ENCODE assay signal across 1 cellular context in genomic region chr5:129098488-129099183, GRCh38.
TF ChIP-seq lines count a peak whose summit lies in the region.

No MANE protein-coding gene starts in this region.

TF ChIP-seq in HEK293, 187 proteins besides CTCF, POLR2A, EP300 and RAD21 (continued from another document):
- TF ChIP-seq, protein P1, sequence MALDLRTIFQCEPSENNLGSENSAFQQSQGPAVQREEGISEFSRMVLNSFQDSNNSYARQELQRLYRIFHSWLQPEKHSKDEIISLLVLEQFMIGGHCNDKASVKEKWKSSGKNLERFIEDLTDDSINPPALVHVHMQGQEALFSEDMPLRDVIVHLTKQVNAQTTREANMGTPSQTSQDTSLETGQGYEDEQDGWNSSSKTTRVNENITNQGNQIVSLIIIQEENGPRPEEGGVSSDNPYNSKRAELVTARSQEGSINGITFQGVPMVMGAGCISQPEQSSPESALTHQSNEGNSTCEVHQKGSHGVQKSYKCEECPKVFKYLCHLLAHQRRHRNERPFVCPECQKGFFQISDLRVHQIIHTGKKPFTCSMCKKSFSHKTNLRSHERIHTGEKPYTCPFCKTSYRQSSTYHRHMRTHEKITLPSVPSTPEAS (tag by site-specific recombination; IDR thresholded peaks at IDR 0.05) = no peak
- TF ChIP-seq ZNF398 (tag by site-specific recombination; IDR thresholded peaks at IDR 0.05) (peak; percentile 52), ZNF654 (tag by site-specific recombination; IDR thresholded peaks at IDR 0.05; ENCODE audit: low read depth) (no peak), ZNF416 (tag by site-specific recombination; IDR thresholded peaks at IDR 0.05) (no peak), ZNF555 (tag by site-specific recombination; conservative IDR thresholded peaks at IDR 0.05) (no peak), ZNF544 (tag by site-specific recombination; IDR thresholded peaks at IDR 0.05) (no peak), ZNF626 (tag by site-specific recombination; IDR thresholded peaks at IDR 0.05) (no peak), PRDM1 (tag by site-specific recombination; IDR thresholded peaks at IDR 0.05) (0 out of 2 replicates have a peak, but pooled peaks have one; percentile 22), ZNF660 (tag by site-specific recombination; IDR thresholded peaks at IDR 0.05) (no peak), ZNF266 (tag by site-specific recombination; IDR thresholded peaks at IDR 0.05; ENCODE audit: low read depth) (no peak)
- TF ChIP-seq, protein P2, sequence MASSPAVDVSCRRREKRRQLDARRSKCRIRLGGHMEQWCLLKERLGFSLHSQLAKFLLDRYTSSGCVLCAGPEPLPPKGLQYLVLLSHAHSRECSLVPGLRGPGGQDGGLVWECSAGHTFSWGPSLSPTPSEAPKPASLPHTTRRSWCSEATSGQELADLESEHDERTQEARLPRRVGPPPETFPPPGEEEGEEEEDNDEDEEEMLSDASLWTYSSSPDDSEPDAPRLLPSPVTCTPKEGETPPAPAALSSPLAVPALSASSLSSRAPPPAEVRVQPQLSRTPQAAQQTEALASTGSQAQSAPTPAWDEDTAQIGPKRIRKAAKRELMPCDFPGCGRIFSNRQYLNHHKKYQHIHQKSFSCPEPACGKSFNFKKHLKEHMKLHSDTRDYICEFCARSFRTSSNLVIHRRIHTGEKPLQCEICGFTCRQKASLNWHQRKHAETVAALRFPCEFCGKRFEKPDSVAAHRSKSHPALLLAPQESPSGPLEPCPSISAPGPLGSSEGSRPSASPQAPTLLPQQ (tag by site-specific recombination; IDR thresholded peaks at IDR 0.05) = no peak
- TF ChIP-seq, protein P3, sequence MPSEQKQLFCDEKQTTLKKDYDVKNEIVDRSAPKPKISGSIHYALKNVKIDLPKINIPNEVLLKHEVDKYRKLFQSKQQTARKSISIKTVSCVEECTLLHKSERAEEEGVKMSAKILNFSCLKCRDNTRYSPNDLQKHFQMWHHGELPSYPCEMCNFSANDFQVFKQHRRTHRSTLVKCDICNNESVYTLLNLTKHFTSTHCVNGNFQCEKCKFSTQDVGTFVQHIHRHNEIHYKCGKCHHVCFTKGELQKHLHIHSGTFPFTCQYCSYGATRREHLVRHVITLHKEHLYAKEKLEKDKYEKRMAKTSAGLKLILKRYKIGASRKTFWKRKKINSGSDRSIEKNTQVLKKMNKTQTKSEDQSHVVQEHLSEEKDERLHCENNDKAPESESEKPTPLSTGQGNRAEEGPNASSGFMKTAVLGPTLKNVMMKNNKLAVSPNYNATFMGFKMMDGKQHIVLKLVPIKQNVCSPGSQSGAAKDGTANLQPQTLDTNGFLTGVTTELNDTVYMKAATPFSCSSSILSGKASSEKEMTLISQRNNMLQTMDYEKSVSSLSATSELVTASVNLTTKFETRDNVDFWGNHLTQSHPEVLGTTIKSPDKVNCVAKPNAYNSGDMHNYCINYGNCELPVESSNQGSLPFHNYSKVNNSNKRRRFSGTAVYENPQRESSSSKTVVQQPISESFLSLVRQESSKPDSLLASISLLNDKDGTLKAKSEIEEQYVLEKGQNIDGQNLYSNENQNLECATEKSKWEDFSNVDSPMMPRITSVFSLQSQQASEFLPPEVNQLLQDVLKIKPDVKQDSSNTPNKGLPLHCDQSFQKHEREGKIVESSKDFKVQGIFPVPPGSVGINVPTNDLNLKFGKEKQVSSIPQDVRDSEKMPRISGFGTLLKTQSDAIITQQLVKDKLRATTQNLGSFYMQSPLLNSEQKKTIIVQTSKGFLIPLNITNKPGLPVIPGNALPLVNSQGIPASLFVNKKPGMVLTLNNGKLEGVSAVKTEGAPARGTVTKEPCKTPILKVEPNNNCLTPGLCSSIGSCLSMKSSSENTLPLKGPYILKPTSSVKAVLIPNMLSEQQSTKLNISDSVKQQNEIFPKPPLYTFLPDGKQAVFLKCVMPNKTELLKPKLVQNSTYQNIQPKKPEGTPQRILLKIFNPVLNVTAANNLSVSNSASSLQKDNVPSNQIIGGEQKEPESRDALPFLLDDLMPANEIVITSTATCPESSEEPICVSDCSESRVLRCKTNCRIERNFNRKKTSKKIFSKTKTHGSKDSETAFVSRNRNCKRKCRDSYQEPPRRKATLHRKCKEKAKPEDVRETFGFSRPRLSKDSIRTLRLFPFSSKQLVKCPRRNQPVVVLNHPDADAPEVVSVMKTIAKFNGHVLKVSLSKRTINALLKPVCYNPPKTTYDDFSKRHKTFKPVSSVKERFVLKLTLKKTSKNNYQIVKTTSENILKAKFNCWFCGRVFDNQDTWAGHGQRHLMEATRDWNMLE (tag by site-specific recombination; conservative IDR thresholded peaks at IDR 0.05; ENCODE audit: low read depth) = no peak
TF ChIP-seq in HEK293: peak in this region for 4.
